In the genomic region with DNA sequence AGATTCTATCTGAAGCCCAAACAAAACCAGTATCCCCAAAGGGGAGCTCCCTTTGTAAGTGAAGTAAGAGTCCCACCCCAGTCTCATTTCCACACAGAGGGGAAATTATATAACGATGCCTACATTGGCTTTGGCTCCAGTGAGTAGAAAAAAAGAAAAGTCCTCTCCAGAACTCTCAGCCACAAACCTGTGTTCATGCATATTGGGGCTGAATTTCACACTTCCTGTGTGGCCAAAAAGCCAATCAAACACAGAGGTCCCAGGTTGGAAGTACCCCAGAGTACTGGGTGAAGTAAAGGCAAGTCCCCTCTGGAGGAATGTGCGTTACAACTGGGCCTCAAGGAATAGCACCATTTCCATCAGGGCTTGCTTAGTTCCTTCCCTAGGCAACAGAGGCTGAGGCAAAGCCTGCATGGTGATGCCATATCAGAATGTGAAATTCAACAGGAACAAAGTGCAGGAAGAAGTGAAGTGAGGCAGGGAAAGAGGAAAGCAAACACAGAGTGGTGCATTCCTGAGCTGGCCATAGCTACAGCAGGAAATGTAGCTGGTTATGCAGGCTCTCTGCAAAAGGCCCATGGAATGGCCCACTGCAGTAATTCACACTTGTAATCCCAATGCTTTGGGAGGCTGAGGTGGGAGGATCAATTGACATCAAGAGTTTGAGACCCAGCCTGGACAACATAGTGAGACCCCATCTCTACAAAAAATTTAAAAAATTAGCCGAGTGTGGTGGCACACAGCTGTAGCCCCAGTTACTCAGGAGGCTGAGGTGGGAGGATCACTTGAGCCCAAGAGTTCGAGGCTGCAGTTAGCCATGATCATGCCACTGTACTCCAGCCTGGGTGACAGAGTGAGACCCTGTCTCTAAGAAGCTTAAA, we compare ENCODE assay signal across 2 cellular contexts.
A peak's percentile ranks its signal among the peaks of the same experiment; 100 is the strongest.
TF ChIP-seq lines count a peak whose summit lies in the region.

No MANE protein-coding gene starts in this region.

TF ChIP-seq in HepG2, 621 proteins besides CTCF, POLR2A, EP300 and RAD21 (continues in another document):
- TF ChIP-seq KMT2B (CRISPR knock-in tag; IDR thresholded peaks at IDR 0.05) (no peak), ADNP (CRISPR knock-in tag; IDR thresholded peaks at IDR 0.05) (0 out of 2 replicates have a peak, but pooled peaks have one; percentile 7), FOXA1 (IDR thresholded peaks at IDR 0.05) (no peak), FOXA1 (CRISPR knock-in tag; IDR thresholded peaks at IDR 0.05) (0 out of 2 replicates have a peak, but pooled peaks have one; percentile 35), MXD4 (CRISPR knock-in tag; IDR thresholded peaks at IDR 0.05) (no peak), ZNF549 (CRISPR knock-in tag; IDR thresholded peaks at IDR 0.05) (no peak), MZF1 (CRISPR knock-in tag; IDR thresholded peaks at IDR 0.05; ENCODE audit: borderline replicate concordance) (no peak), TEAD3 (CRISPR knock-in tag; optimal IDR thresholded peaks at IDR 0.05; ENCODE audit: borderline replicate concordance) (peak; percentile 86), ZBTB42 (CRISPR knock-in tag; IDR thresholded peaks at IDR 0.05) (no peak), ZBTB20 (CRISPR knock-in tag; IDR thresholded peaks at IDR 0.05; ENCODE audit: borderline replicate concordance, low read depth) (no peak), TBX3 (IDR thresholded peaks at IDR 0.05; ENCODE audit: borderline replicate concordance) (no peak), RELA (CRISPR knock-in tag; IDR thresholded peaks at IDR 0.05) (no peak), PREB (CRISPR knock-in tag; IDR thresholded peaks at IDR 0.05) (no peak), KAT7 (CRISPR knock-in tag; IDR thresholded peaks at IDR 0.05; ENCODE audit: borderline replicate concordance) (no peak), HDAC1 (CRISPR knock-in tag; IDR thresholded peaks at IDR 0.05) (no peak), HHEX (CRISPR knock-in tag; IDR thresholded peaks at IDR 0.05) (no peak), ZNF121 (CRISPR knock-in tag; IDR thresholded peaks at IDR 0.05) (peak; percentile 74), CREB1 (IDR thresholded peaks at IDR 0.05) (no peak), CREB1 (CRISPR knock-in tag; IDR thresholded peaks at IDR 0.05) (no peak), PAXIP1 (CRISPR knock-in tag; conservative IDR thresholded peaks at IDR 0.05) (0 out of 2 replicates have a peak, but pooled peaks have one; percentile 14), MAFG (CRISPR knock-in tag; IDR thresholded peaks at IDR 0.05) (no peak), WIZ (CRISPR knock-in tag; IDR thresholded peaks at IDR 0.05) (no peak), STAT5B (CRISPR knock-in tag; IDR thresholded peaks at IDR 0.05) (no peak), ZNF383 (CRISPR knock-in tag; IDR thresholded peaks at IDR 0.05; ENCODE audit: borderline replicate concordance) (no peak), ELF3 (CRISPR knock-in tag; IDR thresholded peaks at IDR 0.05) (peak; percentile 62), ZNF550 (CRISPR knock-in tag; IDR thresholded peaks at IDR 0.05; ENCODE audit: borderline replicate concordance) (no peak), AHR (CRISPR knock-in tag; IDR thresholded peaks at IDR 0.05) (no peak), ZNF629 (CRISPR knock-in tag; conservative IDR thresholded peaks at IDR 0.05) (no peak), KAT8 (CRISPR knock-in tag; IDR thresholded peaks at IDR 0.05) (no peak)
- TF ChIP-seq, protein P1, sequence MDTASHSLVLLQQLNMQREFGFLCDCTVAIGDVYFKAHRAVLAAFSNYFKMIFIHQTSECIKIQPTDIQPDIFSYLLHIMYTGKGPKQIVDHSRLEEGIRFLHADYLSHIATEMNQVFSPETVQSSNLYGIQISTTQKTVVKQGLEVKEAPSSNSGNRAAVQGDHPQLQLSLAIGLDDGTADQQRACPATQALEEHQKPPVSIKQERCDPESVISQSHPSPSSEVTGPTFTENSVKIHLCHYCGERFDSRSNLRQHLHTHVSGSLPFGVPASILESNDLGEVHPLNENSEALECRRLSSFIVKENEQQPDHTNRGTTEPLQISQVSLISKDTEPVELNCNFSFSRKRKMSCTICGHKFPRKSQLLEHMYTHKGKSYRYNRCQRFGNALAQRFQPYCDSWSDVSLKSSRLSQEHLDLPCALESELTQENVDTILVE (CRISPR knock-in tag; IDR thresholded peaks at IDR 0.05): no peak

TF ChIP-seq in H1, 55 proteins besides CTCF, POLR2A, EP300 and RAD21:
- TF ChIP-seq RBBP5 (IDR thresholded peaks at IDR 0.05; ENCODE audit: borderline replicate concordance, low read depth, low read length) (no peak), SIRT6 (IDR thresholded peaks at IDR 0.05; ENCODE audit: low read length) (no peak), EGR1 (IDR thresholded peaks at IDR 0.05; ENCODE audit: borderline replicate concordance, low read depth, low read length) (no peak), SIN3A (conservative IDR thresholded peaks at IDR 0.05 in 1 of 2, IDR thresholded peaks at IDR 0.05 in 1 of 2; ENCODE audit: low read depth in 1 of 2, low read length in 2 of 2) (no peak), CHD7 (IDR thresholded peaks at IDR 0.05; ENCODE audit: insufficient replicate concordance, low read length) (no peak), BACH1 (IDR thresholded peaks at IDR 0.05; ENCODE audit: low read length) (no peak), BRCA1 (IDR thresholded peaks at IDR 0.05; ENCODE audit: low read depth, low read length) (no peak), RFX5 (IDR thresholded peaks at IDR 0.05; ENCODE audit: borderline replicate concordance, low read depth, low read length) (no peak), CHD1 (IDR thresholded peaks at IDR 0.05; ENCODE audit: low read depth, low read length) (no peak), HDAC6 (IDR thresholded peaks at IDR 0.05; ENCODE audit: low read depth, low read length) (no peak), E2F6 (IDR thresholded peaks at IDR 0.05) (no peak), HDAC2 (IDR thresholded peaks at IDR 0.05; ENCODE audit: borderline replicate concordance in 1 of 2, low read depth in 2 of 2, low read length in 2 of 2) (no peak), SP2 (IDR thresholded peaks at IDR 0.05; ENCODE audit: low read length) (no peak), SP1 (IDR thresholded peaks at IDR 0.05; ENCODE audit: low read depth, low read length) (no peak), TAF1 (IDR thresholded peaks at IDR 0.05; ENCODE audit: low read depth, low read length) (no peak), PHF8 (conservative IDR thresholded peaks at IDR 0.05; ENCODE audit: low read depth, low read length) (no peak), MAFK (IDR thresholded peaks at IDR 0.05; ENCODE audit: low read depth, low read length) (no peak)
- TF ChIP-seq, protein P2, sequence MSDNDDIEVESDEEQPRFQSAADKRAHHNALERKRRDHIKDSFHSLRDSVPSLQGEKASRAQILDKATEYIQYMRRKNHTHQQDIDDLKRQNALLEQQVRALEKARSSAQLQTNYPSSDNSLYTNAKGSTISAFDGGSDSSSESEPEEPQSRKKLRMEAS (IDR thresholded peaks at IDR 0.05): no peak
